17 cellular contexts compared by ENCODE assay signal in genomic region chr7:1061180-1061579, GRCh38. TPM values are rescaled to one million over a fixed set of nuclear protein-coding genes. Genes with fewer than 3 reads are reported as not detected.
"Had no signal": no experiment of that assay in that cellular context is flagged by ENCODE, and none has a peak within 500 bp of the region (broad histone marks: within the 10 kb centered on the region; RNA-seq: fewer than 3 reads in every experiment).

No MANE protein-coding gene starts in this region.

- H3K27me3 ChIP-seq: ovary, transverse colon had no signal

- DNase-seq: activated CD4-positive, alpha-beta T cell treated with anti-CD3 and anti-CD28 coated beads, Interleukin-2, amount 50 U/mL, for 4 hours; activated effector memory CD4-positive, alpha-beta T cell treated with Interleukin-2 at 50 U/mL for 16 hours; activated T-cell treated with anti-CD3 and anti-CD28 coated beads, Interleukin-2, amount 50 U/mL, for 1 hour; amniotic stem cell; endodermal cell; erythroblast; immature natural killer cell; left colon; ovary; stimulated activated CD4-positive, alpha-beta T cell treated with anti-CD3 and anti-CD28 coated beads, Interleukin-4, amount 100 ng/mL, for 24 hours; transverse colon had no signal

- H3K9me3 Mint-ChIP-seq: activated naive CD4-positive, alpha-beta T cell treated with anti-CD3 and anti-CD28 coated beads, Interleukin-2, amount 50 U/mL, for 72 hours; brain; central memory CD8-positive, alpha-beta T cell; endodermal cell; immature natural killer cell; natural killer cell treated with Interleukin-12 subunit alpha and Interleukin-12 subunit beta and Interleukin-15 and Interleukin-18, amount 100 ng/mL, for 72 hours had no signal

- H3K27me3 Mint-ChIP-seq: central memory CD8-positive, alpha-beta T cell had no signal

- H3K36me3 ChIP-seq: ovary, transverse colon had no signal

- H3K36me3 Mint-ChIP-seq: activated naive CD4-positive, alpha-beta T cell treated with anti-CD3 and anti-CD28 coated beads, Interleukin-2, amount 50 U/mL, for 72 hours; natural killer cell treated with Interleukin-12 subunit alpha and Interleukin-12 subunit beta and Interleukin-15 and Interleukin-18, amount 100 ng/mL, for 72 hours had no signal

- H3K27ac Mint-ChIP-seq: activated naive CD4-positive, alpha-beta T cell treated with anti-CD3 and anti-CD28 coated beads, Interleukin-2, amount 50 U/mL, for 72 hours; brain had no signal

- ATAC-seq: activated naive CD4-positive, alpha-beta T cell treated with anti-CD3 and anti-CD28 coated beads, Interleukin-2, amount 50 U/mL, for 72 hours; left colon; natural killer cell treated with Interleukin-12 subunit alpha and Interleukin-12 subunit beta and Interleukin-15 and Interleukin-18, amount 100 ng/mL, for 72 hours; SK-N-SH treated with all-trans-retinoic acid at 6 μM for 48 hours had no signal

- H3K9me3 ChIP-seq: ovary, transverse colon had no signal

- H3K4me3 ChIP-seq: ovary, transverse colon had no signal

- H3K4me3 Mint-ChIP-seq: brain; central memory CD8-positive, alpha-beta T cell; endodermal cell; natural killer cell treated with Interleukin-12 subunit alpha and Interleukin-12 subunit beta and Interleukin-15 and Interleukin-18, amount 100 ng/mL, for 72 hours had no signal

RNA-seq across cellular contexts. Expression of gene GPER1, which starts 26.7 kb away (rescaled TPM):
- total RNA-seq: activated naive CD4-positive, alpha-beta T cell treated with anti-CD3 and anti-CD28 coated beads, Interleukin-2, amount 50 U/mL, for 72 hours; natural killer cell treated with Interleukin-12 subunit alpha and Interleukin-12 subunit beta and Interleukin-15 and Interleukin-18, amount 100 ng/mL, for 72 hours; T-helper 1 cell treated with Interleukin-12 subunit alpha and Interleukin-12 subunit beta and Interleukin-4 antibody, amounts not matched to agents 30 ng/mL and 1 ng/mL, for 36 hours had no signal
